Comparison of ENCODE assay signal across 1 cellular context in the genomic region with DNA sequence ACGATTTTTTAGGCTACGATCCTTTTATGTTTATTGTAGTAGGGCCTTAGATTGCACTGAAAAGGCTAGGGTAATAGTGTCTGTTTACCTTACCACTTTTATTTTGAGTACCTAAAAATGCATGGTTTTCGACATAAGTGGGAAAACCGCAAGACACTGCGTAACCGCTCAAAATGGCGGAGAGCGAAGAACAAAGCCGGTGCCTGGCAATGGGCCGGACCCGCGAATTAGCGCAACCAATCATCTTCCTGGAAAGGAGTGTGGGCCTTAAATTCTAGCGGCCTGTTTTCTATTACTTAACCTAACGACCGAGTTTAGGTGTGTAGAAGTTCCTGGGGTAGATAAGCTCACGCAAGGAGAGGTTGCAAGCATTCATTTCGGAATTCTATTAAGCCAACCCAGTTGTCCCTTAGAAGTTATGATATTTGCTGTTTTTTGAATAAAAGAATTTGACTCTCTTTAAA.
TF ChIP-seq lines count a peak whose summit lies in the region.

No MANE protein-coding gene starts in this region.

TF ChIP-seq in SK-N-SH treated with all-trans-retinoic acid at 6 μM for 48 hours, 23 proteins besides CTCF, POLR2A, EP300 and RAD21 (continued from another document):
- TF ChIP-seq TSHZ2 (CRISPR knock-in tag; IDR thresholded peaks at IDR 0.05) (no peak), ZNF70 (CRISPR knock-in tag; IDR thresholded peaks at IDR 0.05) (peak; percentile 44; the same call in 1 of the 2 replicates), TOX (CRISPR knock-in tag; IDR thresholded peaks at IDR 0.05; ENCODE audit: borderline replicate concordance) (peak; percentile 82)
